In the genomic region with DNA sequence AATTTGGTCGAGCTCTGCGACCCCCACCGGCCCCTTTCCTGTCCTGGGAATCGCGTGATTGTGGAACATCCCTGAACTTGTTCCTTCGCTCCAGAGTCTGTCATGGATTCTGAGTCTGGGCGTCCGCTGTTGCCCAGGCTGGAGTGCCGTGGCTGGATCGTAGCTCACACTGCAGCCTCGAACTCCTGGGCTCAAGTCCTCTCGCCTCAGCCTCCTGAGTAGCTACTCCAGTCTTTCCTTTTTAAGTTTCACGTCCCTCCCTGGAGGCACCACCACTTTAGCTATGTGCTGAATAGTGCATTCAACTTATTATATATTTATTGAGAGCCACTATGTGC, we compare ENCODE assay signal across 1 cellular context.
TF ChIP-seq lines count a peak whose summit lies in the region.

No MANE protein-coding gene starts in this region.

TF ChIP-seq in GM23338, 12 proteins besides CTCF, POLR2A, EP300 and RAD21 (continued from another document):
- TF ChIP-seq, protein P1, sequence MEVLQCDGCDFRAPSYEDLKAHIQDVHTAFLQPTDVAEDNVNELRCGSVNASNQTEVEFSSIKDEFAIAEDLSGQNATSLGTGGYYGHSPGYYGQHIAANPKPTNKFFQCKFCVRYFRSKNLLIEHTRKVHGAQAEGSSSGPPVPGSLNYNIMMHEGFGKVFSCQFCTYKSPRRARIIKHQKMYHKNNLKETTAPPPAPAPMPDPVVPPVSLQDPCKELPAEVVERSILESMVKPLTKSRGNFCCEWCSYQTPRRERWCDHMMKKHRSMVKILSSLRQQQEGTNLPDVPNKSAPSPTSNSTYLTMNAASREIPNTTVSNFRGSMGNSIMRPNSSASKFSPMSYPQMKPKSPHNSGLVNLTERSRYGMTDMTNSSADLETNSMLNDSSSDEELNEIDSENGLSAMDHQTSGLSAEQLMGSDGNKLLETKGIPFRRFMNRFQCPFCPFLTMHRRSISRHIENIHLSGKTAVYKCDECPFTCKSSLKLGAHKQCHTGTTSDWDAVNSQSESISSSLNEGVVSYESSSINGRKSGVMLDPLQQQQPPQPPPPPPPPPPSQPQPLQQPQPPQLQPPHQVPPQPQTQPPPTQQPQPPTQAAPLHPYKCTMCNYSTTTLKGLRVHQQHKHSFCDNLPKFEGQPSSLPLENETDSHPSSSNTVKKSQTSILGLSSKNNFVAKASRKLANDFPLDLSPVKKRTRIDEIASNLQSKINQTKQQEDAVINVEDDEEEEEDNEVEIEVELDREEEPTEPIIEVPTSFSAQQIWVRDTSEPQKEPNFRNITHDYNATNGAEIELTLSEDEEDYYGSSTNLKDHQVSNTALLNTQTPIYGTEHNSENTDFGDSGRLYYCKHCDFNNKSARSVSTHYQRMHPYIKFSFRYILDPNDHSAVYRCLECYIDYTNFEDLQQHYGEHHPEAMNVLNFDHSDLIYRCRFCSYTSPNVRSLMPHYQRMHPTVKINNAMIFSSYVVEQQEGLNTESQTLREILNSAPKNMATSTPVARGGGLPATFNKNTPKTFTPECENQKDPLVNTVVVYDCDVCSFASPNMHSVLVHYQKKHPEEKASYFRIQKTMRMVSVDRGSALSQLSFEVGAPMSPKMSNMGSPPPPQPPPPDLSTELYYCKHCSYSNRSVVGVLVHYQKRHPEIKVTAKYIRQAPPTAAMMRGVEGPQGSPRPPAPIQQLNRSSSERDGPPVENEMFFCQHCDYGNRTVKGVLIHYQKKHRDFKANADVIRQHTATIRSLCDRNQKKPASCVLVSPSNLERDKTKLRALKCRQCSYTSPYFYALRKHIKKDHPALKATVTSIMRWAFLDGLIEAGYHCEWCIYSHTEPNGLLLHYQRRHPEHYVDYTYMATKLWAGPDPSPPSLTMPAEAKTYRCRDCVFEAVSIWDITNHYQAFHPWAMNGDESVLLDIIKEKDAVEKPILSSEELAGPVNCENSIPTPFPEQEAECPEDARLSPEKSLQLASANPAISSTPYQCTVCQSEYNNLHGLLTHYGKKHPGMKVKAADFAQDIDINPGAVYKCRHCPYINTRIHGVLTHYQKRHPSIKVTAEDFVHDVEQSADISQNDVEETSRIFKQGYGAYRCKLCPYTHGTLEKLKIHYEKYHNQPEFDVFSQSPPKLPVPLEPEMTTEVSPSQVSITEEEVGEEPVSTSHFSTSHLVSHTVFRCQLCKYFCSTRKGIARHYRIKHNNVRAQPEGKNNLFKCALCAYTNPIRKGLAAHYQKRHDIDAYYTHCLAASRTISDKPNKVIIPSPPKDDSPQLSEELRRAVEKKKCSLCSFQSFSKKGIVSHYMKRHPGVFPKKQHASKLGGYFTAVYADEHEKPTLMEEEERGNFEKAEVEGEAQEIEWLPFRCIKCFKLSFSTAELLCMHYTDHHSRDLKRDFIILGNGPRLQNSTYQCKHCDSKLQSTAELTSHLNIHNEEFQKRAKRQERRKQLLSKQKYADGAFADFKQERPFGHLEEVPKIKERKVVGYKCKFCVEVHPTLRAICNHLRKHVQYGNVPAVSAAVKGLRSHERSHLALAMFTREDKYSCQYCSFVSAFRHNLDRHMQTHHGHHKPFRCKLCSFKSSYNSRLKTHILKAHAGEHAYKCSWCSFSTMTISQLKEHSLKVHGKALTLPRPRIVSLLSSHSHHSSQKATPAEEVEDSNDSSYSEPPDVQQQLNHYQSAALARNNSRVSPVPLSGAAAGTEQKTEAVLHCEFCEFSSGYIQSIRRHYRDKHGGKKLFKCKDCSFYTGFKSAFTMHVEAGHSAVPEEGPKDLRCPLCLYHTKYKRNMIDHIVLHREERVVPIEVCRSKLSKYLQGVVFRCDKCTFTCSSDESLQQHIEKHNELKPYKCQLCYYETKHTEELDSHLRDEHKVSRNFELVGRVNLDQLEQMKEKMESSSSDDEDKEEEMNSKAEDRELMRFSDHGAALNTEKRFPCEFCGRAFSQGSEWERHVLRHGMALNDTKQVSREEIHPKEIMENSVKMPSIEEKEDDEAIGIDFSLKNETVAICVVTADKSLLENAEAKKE (CRISPR knock-in tag; IDR thresholded peaks at IDR 0.05) = no peak
- no peak for TF ChIP-seq CREB1 (CRISPR knock-in tag; IDR thresholded peaks at IDR 0.05; ENCODE audit: low read depth)
- no peak for TF ChIP-seq ZNF114 (CRISPR knock-in tag; IDR thresholded peaks at IDR 0.05)
- no peak for TF ChIP-seq NANOG (IDR thresholded peaks at IDR 0.05; ENCODE audit: borderline replicate concordance)
- no peak for TF ChIP-seq EZH2 (IDR thresholded peaks at IDR 0.05; ENCODE audit: low read depth, unreplicated experiment)
TF ChIP-seq in GM23338: peak in this region for 0.
